Comparison of ENCODE assay signal across 1 cellular context in the genomic region with DNA sequence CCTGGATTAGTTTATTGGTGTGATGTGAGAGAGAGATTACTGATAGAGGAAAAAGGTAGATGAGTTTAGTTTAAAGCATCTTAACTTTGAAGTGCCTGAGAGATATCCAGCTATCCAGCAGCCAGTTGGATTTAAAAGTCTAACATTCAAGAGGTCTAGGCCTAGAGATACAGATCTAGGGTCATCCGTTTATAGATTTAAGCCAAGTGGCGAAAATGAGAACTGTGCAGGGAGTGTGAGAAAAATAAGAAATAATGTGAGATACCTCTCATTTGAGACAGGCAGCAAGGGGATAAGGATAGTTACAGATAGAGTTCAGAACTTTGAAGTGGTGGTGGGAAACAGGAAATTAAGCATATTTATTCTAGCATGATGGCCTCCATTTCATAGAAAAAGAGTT.
TF ChIP-seq lines count a peak whose summit lies in the region.

No MANE protein-coding gene starts in this region.

TF ChIP-seq in GM12878, 131 proteins besides CTCF, POLR2A, EP300 and RAD21 (continued from another document):
- no peak for TF ChIP-seq MTA3 (IDR thresholded peaks at IDR 0.05; ENCODE audit: borderline replicate concordance, low read length)
- no peak for TF ChIP-seq CBX3 (IDR thresholded peaks at IDR 0.05; ENCODE audit: borderline replicate concordance, low read depth)
- no peak for TF ChIP-seq POLR2AphosphoS5 (IDR thresholded peaks at IDR 0.05; ENCODE audit: low read length)
- TF ChIP-seq RELA (IDR thresholded peaks at IDR 0.05; ENCODE audit: borderline replicate concordance, partially characterized antibody) = no peak
